Comparison of ENCODE assay signal across 16 cellular contexts in genomic region chr20:33601861-33602260, GRCh38.
DNase-seq lines count a peak whose midpoint lies in the region; ATAC-seq and TF ChIP-seq lines count a peak whose summit lies in the region.
"Had no signal": no experiment of that assay in that cellular context is flagged by ENCODE, and none has a peak within 500 bp of the region (broad histone marks: within the 10 kb centered on the region; RNA-seq: fewer than 3 reads in every experiment).

No MANE protein-coding gene starts in this region.

- ATAC-seq in stimulated activated naive CD8-positive, alpha-beta T cell treated with anti-CD3 and anti-CD28 coated beads, Interleukin-15, amount 100 ng/mL, for 72 hours, result no peak
- ATAC-seq in stimulated activated naive CD8-positive, alpha-beta T cell treated with anti-CD3 and anti-CD28 coated beads, Interleukin-15, Interleukin-2, amounts not matched to agents 100 U/mL and 50 U/mL, for 24 hours, result no peak
- ATAC-seq: CD8-positive, alpha-beta T cell had no signal

- H3K4me3 ChIP-seq in OCI-LY1 (ENCODE audit: low read depth, low read length, poor library complexity, severe bottlenecking), result no peak overlapping the region
- H3K4me3 ChIP-seq in esophagus muscularis mucosa, result no peak overlapping the region
- H3K4me3 ChIP-seq: BLaER1 treated with 17β-estradiol and CSF1 and Interleukin-3, amounts not matched to agents 10 nM and 100 nM; GM12878; SJCRH30 had no signal

- H2AFZ ChIP-seq in OCI-LY1 (ENCODE audit: low read length), result no peak overlapping the region

- H3K27ac ChIP-seq in OCI-LY1 (ENCODE audit: low read depth, low read length, poor library complexity, severe bottlenecking), result peak overlapping the region; percentile 8
- no peak overlapping the region for H3K27ac ChIP-seq in esophagus muscularis mucosa (replicated peaks in 1 of 4)
- H3K27ac ChIP-seq: BLaER1 treated with 17β-estradiol and CSF1 and Interleukin-3, amounts not matched to agents 10 nM and 100 nM; SJCRH30 had no signal

- H3K27me3 ChIP-seq in OCI-LY1 (ENCODE audit: insufficient read depth, low read length) (no peaks in the 10 kb centered on the region), esophagus muscularis mucosa (no peaks in the 10 kb centered on the region)
- H3K27me3 ChIP-seq: BLaER1 treated with 17β-estradiol and CSF1 and Interleukin-3, amounts not matched to agents 10 nM and 100 nM; SJCRH30 had no signal

- H3K9me2 ChIP-seq in OCI-LY1 (ENCODE audit: low read depth, low read length), result no peaks in the 10 kb centered on the region

- no peak for TF ChIP-seq POLR2A in esophagus muscularis mucosa (IDR thresholded peaks at IDR 0.05; ENCODE audit: low read depth)

- no peaks in the 10 kb centered on the region for H3K9me3 Mint-ChIP-seq in stimulated activated naive CD8-positive, alpha-beta T cell treated with anti-CD3 and anti-CD28 coated beads, Interleukin-15, amount 100 ng/mL, for 72 hours
- H3K9me3 Mint-ChIP-seq: CD8-positive, alpha-beta T cell had no signal

- H3K4me2 ChIP-seq in OCI-LY1 (ENCODE audit: low read length), result no peak overlapping the region

- no peak overlapping the region for H3K9ac ChIP-seq in OCI-LY1 (ENCODE audit: low read length)
- H3K9ac ChIP-seq: BLaER1 treated with 17β-estradiol and CSF1 and Interleukin-3, amounts not matched to agents 10 nM and 100 nM had no signal

- peak overlapping the region; percentile 42 to 91 for H3K27ac Mint-ChIP-seq in stimulated activated naive CD8-positive, alpha-beta T cell treated with anti-CD3 and anti-CD28 coated beads, Interleukin-15, amount 100 ng/mL, for 72 hours
- H3K27ac Mint-ChIP-seq: CD8-positive, alpha-beta T cell had no signal

- no peaks in the 10 kb centered on the region for H3K79me2 ChIP-seq in OCI-LY1 (ENCODE audit: insufficient read depth, low read length)

- intact Hi-C loops in esophagus muscularis mucosa (cut with DNase I), result no loop called here

- peaks cover 20% of the 10 kb centered on the region for H3K4me1 Mint-ChIP-seq in stimulated activated naive CD8-positive, alpha-beta T cell treated with anti-CD3 and anti-CD28 coated beads, Interleukin-15, amount 100 ng/mL, for 72 hours

- no peak for TF ChIP-seq EP300 in esophagus muscularis mucosa (IDR thresholded peaks at IDR 0.05)

- no peak for TF ChIP-seq CTCF in OCI-LY1 (IDR thresholded peaks at IDR 0.05; ENCODE audit: low read length)
- no peak for TF ChIP-seq CTCF in esophagus muscularis mucosa (IDR thresholded peaks at IDR 0.05)

- DNase-seq in stimulated activated naive CD8-positive, alpha-beta T cell treated with anti-CD3 and anti-CD28 coated beads, Interleukin-15, amount 100 ng/mL, for 72 hours, result no peak
- DNase-seq in stimulated activated naive CD8-positive, alpha-beta T cell treated with anti-CD3 and anti-CD28 coated beads, Interleukin-15, Interleukin-2, amounts not matched to agents 100 U/mL and 50 U/mL, for 24 hours, result no peak
- DNase-seq in astrocyte of the hippocampus (ENCODE audit: low read depth, low spot score) (peak; percentile 42), NCI-H2227 (lab: John Stamatoyannopoulos, UW; ENCODE audit: unreplicated experiment) (no peak), NCI-H1417 treated with DMSO at 0.1 percent for 48 hours (lab: John Stamatoyannopoulos, UW) (no peak), midbrain (lab: John Stamatoyannopoulos, UW) (no peak), esophagus muscularis mucosa (ENCODE audit: extremely low spot score) (no peak)
- DNase-seq: CD8-positive, alpha-beta T cell; DMS53; EL; H9; NCI-H187 treated with DMSO at 0.1 percent for 48 hours; SJCRH30 had no signal

- no peaks in the 10 kb centered on the region for H3K9me3 ChIP-seq in OCI-LY1 (ENCODE audit: low read length)
- H3K9me3 ChIP-seq in esophagus muscularis mucosa, result no peaks in the 10 kb centered on the region
- H3K9me3 ChIP-seq: BLaER1 treated with 17β-estradiol and CSF1 and Interleukin-3, amounts not matched to agents 10 nM and 100 nM; SJCRH30 had no signal

- no peaks in the 10 kb centered on the region for H4K20me1 ChIP-seq in OCI-LY1 (ENCODE audit: insufficient read depth, low read length)

- no peaks in the 10 kb centered on the region for H3K27me3 Mint-ChIP-seq in stimulated activated naive CD8-positive, alpha-beta T cell treated with anti-CD3 and anti-CD28 coated beads, Interleukin-15, amount 100 ng/mL, for 72 hours

- no peaks in the 10 kb centered on the region for H3F3A ChIP-seq in OCI-LY1 (ENCODE audit: insufficient read depth, low read length)

- no peak overlapping the region for H3K4me3 Mint-ChIP-seq in stimulated activated naive CD8-positive, alpha-beta T cell treated with anti-CD3 and anti-CD28 coated beads, Interleukin-15, amount 100 ng/mL, for 72 hours
- H3K4me3 Mint-ChIP-seq: CD8-positive, alpha-beta T cell; H9 had no signal

- WGBS in esophagus muscularis mucosa, result 96% methylated on average over 5 of the region's 5 CpGs

- H3K4me1 ChIP-seq in OCI-LY1 (ENCODE audit: insufficient read depth, low read length, severe bottlenecking) (peaks cover 24% of the 10 kb centered on the region), esophagus muscularis mucosa (peaks cover 0 to 12% (median 7%) of the 10 kb centered on the region in 4 donors)
- H3K4me1 ChIP-seq: SJCRH30 had no signal

- H3K36me3 ChIP-seq in OCI-LY1 (ENCODE audit: insufficient read depth, low read length) (0 out of 2 replicates have a peak, but pooled peaks cover 6% of the 10 kb centered on the region), esophagus muscularis mucosa (peaks cover 0 to 4% (median 2%) of the 10 kb centered on the region in 4 donors)
- H3K36me3 ChIP-seq: SJCRH30 had no signal
